Comparison of ENCODE assay signal across 1 cellular context in the genomic region with DNA sequence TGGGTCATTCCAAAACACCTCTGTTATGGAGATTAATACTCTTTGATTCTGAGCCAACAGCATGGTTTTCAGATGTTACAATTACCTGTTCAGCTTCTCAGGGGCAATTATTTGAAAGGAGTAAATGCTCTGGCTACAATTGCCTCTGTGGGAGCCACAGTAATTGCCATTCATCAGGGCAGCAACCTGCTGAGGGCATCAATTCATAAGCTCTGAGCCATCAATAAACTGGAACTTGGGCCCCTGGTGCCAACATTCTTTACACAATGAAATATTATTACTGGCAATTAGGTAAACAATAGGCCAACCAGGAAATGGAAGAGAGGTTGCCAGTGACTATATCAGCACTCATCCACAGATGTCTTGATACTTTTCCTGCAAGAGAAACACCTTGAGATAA.
A peak's percentile ranks its signal among the peaks of the same experiment; 100 is the strongest.
TF ChIP-seq lines count a peak whose summit lies in the region.

No MANE protein-coding gene starts in this region.

TF ChIP-seq in H1, 55 proteins besides CTCF, POLR2A, EP300 and RAD21 (continued from another document):
- TF ChIP-seq, protein P1, sequence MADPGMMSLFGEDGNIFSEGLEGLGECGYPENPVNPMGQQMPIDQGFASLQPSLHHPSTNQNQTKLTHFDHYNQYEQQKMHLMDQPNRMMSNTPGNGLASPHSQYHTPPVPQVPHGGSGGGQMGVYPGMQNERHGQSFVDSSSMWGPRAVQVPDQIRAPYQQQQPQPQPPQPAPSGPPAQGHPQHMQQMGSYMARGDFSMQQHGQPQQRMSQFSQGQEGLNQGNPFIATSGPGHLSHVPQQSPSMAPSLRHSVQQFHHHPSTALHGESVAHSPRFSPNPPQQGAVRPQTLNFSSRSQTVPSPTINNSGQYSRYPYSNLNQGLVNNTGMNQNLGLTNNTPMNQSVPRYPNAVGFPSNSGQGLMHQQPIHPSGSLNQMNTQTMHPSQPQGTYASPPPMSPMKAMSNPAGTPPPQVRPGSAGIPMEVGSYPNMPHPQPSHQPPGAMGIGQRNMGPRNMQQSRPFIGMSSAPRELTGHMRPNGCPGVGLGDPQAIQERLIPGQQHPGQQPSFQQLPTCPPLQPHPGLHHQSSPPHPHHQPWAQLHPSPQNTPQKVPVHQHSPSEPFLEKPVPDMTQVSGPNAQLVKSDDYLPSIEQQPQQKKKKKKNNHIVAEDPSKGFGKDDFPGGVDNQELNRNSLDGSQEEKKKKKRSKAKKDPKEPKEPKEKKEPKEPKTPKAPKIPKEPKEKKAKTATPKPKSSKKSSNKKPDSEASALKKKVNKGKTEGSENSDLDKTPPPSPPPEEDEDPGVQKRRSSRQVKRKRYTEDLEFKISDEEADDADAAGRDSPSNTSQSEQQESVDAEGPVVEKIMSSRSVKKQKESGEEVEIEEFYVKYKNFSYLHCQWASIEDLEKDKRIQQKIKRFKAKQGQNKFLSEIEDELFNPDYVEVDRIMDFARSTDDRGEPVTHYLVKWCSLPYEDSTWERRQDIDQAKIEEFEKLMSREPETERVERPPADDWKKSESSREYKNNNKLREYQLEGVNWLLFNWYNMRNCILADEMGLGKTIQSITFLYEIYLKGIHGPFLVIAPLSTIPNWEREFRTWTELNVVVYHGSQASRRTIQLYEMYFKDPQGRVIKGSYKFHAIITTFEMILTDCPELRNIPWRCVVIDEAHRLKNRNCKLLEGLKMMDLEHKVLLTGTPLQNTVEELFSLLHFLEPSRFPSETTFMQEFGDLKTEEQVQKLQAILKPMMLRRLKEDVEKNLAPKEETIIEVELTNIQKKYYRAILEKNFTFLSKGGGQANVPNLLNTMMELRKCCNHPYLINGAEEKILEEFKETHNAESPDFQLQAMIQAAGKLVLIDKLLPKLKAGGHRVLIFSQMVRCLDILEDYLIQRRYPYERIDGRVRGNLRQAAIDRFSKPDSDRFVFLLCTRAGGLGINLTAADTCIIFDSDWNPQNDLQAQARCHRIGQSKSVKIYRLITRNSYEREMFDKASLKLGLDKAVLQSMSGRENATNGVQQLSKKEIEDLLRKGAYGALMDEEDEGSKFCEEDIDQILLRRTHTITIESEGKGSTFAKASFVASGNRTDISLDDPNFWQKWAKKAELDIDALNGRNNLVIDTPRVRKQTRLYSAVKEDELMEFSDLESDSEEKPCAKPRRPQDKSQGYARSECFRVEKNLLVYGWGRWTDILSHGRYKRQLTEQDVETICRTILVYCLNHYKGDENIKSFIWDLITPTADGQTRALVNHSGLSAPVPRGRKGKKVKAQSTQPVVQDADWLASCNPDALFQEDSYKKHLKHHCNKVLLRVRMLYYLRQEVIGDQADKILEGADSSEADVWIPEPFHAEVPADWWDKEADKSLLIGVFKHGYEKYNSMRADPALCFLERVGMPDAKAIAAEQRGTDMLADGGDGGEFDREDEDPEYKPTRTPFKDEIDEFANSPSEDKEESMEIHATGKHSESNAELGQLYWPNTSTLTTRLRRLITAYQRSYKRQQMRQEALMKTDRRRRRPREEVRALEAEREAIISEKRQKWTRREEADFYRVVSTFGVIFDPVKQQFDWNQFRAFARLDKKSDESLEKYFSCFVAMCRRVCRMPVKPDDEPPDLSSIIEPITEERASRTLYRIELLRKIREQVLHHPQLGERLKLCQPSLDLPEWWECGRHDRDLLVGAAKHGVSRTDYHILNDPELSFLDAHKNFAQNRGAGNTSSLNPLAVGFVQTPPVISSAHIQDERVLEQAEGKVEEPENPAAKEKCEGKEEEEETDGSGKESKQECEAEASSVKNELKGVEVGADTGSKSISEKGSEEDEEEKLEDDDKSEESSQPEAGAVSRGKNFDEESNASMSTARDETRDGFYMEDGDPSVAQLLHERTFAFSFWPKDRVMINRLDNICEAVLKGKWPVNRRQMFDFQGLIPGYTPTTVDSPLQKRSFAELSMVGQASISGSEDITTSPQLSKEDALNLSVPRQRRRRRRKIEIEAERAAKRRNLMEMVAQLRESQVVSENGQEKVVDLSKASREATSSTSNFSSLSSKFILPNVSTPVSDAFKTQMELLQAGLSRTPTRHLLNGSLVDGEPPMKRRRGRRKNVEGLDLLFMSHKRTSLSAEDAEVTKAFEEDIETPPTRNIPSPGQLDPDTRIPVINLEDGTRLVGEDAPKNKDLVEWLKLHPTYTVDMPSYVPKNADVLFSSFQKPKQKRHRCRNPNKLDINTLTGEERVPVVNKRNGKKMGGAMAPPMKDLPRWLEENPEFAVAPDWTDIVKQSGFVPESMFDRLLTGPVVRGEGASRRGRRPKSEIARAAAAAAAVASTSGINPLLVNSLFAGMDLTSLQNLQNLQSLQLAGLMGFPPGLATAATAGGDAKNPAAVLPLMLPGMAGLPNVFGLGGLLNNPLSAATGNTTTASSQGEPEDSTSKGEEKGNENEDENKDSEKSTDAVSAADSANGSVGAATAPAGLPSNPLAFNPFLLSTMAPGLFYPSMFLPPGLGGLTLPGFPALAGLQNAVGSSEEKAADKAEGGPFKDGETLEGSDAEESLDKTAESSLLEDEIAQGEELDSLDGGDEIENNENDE (IDR thresholded peaks at IDR 0.05; ENCODE audit: insufficient replicate concordance, low read length): peak; percentile 52
- no peak for TF ChIP-seq SRF (IDR thresholded peaks at IDR 0.05; ENCODE audit: low read depth, low read length)
